In genomic region chr15:74071645-74072044, GRCh38 we compare ENCODE assay signal across 17 cellular contexts. TPM values are rescaled to one million over a fixed set of nuclear protein-coding genes. Genes with fewer than 3 reads are reported as not detected.
"Had no signal": no experiment of that assay in that cellular context is flagged by ENCODE, and none has a peak within 500 bp of the region (broad histone marks: within the 10 kb centered on the region; RNA-seq: fewer than 3 reads in every experiment).

No MANE protein-coding gene starts in this region.

RNA-seq across cellular contexts. Expression of gene GOLGA6A, which starts 10.7 kb away (rescaled TPM):
- total RNA-seq: activated CD4-positive, alpha-beta memory T cell treated with anti-CD3 and anti-CD28 coated beads, Interleukin-2, amount 10 ng/mL, durations not matched to agents 7 days and 5 days; activated CD4-positive, alpha-beta T cell treated with anti-CD3 and anti-CD28 coated beads for 36 hours; activated CD4-positive, alpha-beta T cell treated with anti-CD3 and anti-CD28 coated beads, Interleukin-2, amount 10 ng/mL, durations not matched to agents 7 days and 5 days; activated CD8-positive, alpha-beta memory T cell treated with anti-CD3 and anti-CD28 coated beads for 36 hours; activated naive CD8-positive, alpha-beta T cell treated with anti-CD3 and anti-CD28 coated beads for 36 hours; activated T-cell treated with anti-CD3 and anti-CD28 coated beads, Interleukin-2, amount 50 U/mL, for 4 hours; activated T-helper 1 cell treated with anti-CD3 and anti-CD28 coated beads, Interleukin-12 subunit alpha, Interleukin-12 subunit beta, Interleukin-2, Interleukin-4 antibody, amounts not matched to agents 30 ng/mL and 10 ng/mL and 1 ng/mL, durations not matched to agents 14 hours and 24 hours and 36 hours; adrenal gland; ascending aorta; bronchial epithelial cell; T-helper 2 cell treated with Interferon-gamma antibody and Interleukin-4, amounts not matched to agents 100 ng/mL and 5 ng/mL, for 36 hours had no signal

RNA-seq across cellular contexts. Expression of gene ISLR2, which starts 58.7 kb away (rescaled TPM):
- total RNA-seq: activated CD4-positive, alpha-beta T cell treated with anti-CD3 and anti-CD28 coated beads, Interleukin-2, amount 10 ng/mL, durations not matched to agents 7 days and 5 days; activated CD8-positive, alpha-beta memory T cell treated with anti-CD3 and anti-CD28 coated beads for 36 hours; activated naive CD4-positive, alpha-beta T cell treated with anti-CD3 and anti-CD28 coated beads for 36 hours; activated naive CD4-positive, alpha-beta T cell treated with anti-CD3 and anti-CD28 coated beads, Interleukin-2, amount 50 U/mL, for 72 hours; activated naive CD8-positive, alpha-beta T cell treated with anti-CD3 and anti-CD28 coated beads for 36 hours; activated T-cell treated with anti-CD3 and anti-CD28 coated beads, Interleukin-2, amount 50 U/mL, for 4 hours; activated T-helper 1 cell treated with anti-CD3 and anti-CD28 coated beads, Interleukin-12 subunit alpha, Interleukin-12 subunit beta, Interleukin-2, Interleukin-4 antibody, amounts not matched to agents 30 ng/mL and 10 ng/mL and 1 ng/mL, durations not matched to agents 14 hours and 24 hours and 36 hours; activated T-helper 17 cell treated with anti-CD3 and anti-CD28 coated beads, Interleukin-2, amount 50 U/mL, for 72 hours; bronchial epithelial cell; cardiac muscle cell; T-helper 1 cell treated with Interleukin-12 subunit alpha and Interleukin-12 subunit beta and Interleukin-4 antibody, amounts not matched to agents 30 ng/mL and 1 ng/mL, for 36 hours; T-helper 17 cell; T-helper 2 cell treated with Interferon-gamma antibody and Interleukin-4, amounts not matched to agents 100 ng/mL and 5 ng/mL, for 36 hours had no signal
